In genomic region chr1:27548858-27549719, GRCh38 we compare ENCODE assay signal across 2 cellular contexts.
TF ChIP-seq lines count a peak whose summit lies in the region.

No MANE protein-coding gene starts in this region.

TF ChIP-seq in liver, 16 proteins besides CTCF, POLR2A, EP300 and RAD21:
- TF ChIP-seq EGR1 (IDR thresholded peaks at IDR 0.05; ENCODE audit: low read depth in 2 of 2) (no peak), REST (IDR thresholded peaks at IDR 0.05) (no peak), HNF4A (conservative IDR thresholded peaks at IDR 0.05) (peak; percentile 85), FOXA1 (IDR thresholded peaks at IDR 0.05) (no peak), NR2F2 (IDR thresholded peaks at IDR 0.05) (no peak), RXRA (IDR thresholded peaks at IDR 0.05) (peak in 1 of 2 donors; percentile 31), SP1 (IDR thresholded peaks at IDR 0.05) (peak; percentile 49), TAF1 (conservative IDR thresholded peaks at IDR 0.05) (no peak), HNF4G (IDR thresholded peaks at IDR 0.05) (no peak), FOXA2 (IDR thresholded peaks at IDR 0.05) (no peak)

TF ChIP-seq in GM23338, 12 proteins besides CTCF, POLR2A, EP300 and RAD21:
- TF ChIP-seq ZNF114 (CRISPR knock-in tag; IDR thresholded peaks at IDR 0.05) (no peak), ZNF331 (CRISPR knock-in tag; IDR thresholded peaks at IDR 0.05; ENCODE audit: low read depth) (no peak), CREB1 (CRISPR knock-in tag; IDR thresholded peaks at IDR 0.05; ENCODE audit: low read depth) (no peak), STAT1 (IDR thresholded peaks at IDR 0.05; ENCODE audit: unreplicated experiment) (no peak), JUNB (IDR thresholded peaks at IDR 0.05; ENCODE audit: unreplicated experiment) (no peak), NANOG (IDR thresholded peaks at IDR 0.05; ENCODE audit: borderline replicate concordance) (no peak), POLR2AphosphoS5 (IDR thresholded peaks at IDR 0.05; ENCODE audit: low read depth) (no peak), REST (IDR thresholded peaks at IDR 0.05; ENCODE audit: unreplicated experiment) (no peak), EZH2 (IDR thresholded peaks at IDR 0.05; ENCODE audit: low read depth, unreplicated experiment) (no peak), EZH2phosphoT487 (IDR thresholded peaks at IDR 0.05; ENCODE audit: unreplicated experiment) (no peak)
- TF ChIP-seq, protein P1, sequence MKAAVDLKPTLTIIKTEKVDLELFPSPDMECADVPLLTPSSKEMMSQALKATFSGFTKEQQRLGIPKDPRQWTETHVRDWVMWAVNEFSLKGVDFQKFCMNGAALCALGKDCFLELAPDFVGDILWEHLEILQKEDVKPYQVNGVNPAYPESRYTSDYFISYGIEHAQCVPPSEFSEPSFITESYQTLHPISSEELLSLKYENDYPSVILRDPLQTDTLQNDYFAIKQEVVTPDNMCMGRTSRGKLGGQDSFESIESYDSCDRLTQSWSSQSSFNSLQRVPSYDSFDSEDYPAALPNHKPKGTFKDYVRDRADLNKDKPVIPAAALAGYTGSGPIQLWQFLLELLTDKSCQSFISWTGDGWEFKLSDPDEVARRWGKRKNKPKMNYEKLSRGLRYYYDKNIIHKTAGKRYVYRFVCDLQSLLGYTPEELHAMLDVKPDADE (IDR thresholded peaks at IDR 0.05): no peak
- TF ChIP-seq, protein P2, sequence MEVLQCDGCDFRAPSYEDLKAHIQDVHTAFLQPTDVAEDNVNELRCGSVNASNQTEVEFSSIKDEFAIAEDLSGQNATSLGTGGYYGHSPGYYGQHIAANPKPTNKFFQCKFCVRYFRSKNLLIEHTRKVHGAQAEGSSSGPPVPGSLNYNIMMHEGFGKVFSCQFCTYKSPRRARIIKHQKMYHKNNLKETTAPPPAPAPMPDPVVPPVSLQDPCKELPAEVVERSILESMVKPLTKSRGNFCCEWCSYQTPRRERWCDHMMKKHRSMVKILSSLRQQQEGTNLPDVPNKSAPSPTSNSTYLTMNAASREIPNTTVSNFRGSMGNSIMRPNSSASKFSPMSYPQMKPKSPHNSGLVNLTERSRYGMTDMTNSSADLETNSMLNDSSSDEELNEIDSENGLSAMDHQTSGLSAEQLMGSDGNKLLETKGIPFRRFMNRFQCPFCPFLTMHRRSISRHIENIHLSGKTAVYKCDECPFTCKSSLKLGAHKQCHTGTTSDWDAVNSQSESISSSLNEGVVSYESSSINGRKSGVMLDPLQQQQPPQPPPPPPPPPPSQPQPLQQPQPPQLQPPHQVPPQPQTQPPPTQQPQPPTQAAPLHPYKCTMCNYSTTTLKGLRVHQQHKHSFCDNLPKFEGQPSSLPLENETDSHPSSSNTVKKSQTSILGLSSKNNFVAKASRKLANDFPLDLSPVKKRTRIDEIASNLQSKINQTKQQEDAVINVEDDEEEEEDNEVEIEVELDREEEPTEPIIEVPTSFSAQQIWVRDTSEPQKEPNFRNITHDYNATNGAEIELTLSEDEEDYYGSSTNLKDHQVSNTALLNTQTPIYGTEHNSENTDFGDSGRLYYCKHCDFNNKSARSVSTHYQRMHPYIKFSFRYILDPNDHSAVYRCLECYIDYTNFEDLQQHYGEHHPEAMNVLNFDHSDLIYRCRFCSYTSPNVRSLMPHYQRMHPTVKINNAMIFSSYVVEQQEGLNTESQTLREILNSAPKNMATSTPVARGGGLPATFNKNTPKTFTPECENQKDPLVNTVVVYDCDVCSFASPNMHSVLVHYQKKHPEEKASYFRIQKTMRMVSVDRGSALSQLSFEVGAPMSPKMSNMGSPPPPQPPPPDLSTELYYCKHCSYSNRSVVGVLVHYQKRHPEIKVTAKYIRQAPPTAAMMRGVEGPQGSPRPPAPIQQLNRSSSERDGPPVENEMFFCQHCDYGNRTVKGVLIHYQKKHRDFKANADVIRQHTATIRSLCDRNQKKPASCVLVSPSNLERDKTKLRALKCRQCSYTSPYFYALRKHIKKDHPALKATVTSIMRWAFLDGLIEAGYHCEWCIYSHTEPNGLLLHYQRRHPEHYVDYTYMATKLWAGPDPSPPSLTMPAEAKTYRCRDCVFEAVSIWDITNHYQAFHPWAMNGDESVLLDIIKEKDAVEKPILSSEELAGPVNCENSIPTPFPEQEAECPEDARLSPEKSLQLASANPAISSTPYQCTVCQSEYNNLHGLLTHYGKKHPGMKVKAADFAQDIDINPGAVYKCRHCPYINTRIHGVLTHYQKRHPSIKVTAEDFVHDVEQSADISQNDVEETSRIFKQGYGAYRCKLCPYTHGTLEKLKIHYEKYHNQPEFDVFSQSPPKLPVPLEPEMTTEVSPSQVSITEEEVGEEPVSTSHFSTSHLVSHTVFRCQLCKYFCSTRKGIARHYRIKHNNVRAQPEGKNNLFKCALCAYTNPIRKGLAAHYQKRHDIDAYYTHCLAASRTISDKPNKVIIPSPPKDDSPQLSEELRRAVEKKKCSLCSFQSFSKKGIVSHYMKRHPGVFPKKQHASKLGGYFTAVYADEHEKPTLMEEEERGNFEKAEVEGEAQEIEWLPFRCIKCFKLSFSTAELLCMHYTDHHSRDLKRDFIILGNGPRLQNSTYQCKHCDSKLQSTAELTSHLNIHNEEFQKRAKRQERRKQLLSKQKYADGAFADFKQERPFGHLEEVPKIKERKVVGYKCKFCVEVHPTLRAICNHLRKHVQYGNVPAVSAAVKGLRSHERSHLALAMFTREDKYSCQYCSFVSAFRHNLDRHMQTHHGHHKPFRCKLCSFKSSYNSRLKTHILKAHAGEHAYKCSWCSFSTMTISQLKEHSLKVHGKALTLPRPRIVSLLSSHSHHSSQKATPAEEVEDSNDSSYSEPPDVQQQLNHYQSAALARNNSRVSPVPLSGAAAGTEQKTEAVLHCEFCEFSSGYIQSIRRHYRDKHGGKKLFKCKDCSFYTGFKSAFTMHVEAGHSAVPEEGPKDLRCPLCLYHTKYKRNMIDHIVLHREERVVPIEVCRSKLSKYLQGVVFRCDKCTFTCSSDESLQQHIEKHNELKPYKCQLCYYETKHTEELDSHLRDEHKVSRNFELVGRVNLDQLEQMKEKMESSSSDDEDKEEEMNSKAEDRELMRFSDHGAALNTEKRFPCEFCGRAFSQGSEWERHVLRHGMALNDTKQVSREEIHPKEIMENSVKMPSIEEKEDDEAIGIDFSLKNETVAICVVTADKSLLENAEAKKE (CRISPR knock-in tag; IDR thresholded peaks at IDR 0.05): no peak
